ENCODE assay signal across 1 cellular context in the genomic region with DNA sequence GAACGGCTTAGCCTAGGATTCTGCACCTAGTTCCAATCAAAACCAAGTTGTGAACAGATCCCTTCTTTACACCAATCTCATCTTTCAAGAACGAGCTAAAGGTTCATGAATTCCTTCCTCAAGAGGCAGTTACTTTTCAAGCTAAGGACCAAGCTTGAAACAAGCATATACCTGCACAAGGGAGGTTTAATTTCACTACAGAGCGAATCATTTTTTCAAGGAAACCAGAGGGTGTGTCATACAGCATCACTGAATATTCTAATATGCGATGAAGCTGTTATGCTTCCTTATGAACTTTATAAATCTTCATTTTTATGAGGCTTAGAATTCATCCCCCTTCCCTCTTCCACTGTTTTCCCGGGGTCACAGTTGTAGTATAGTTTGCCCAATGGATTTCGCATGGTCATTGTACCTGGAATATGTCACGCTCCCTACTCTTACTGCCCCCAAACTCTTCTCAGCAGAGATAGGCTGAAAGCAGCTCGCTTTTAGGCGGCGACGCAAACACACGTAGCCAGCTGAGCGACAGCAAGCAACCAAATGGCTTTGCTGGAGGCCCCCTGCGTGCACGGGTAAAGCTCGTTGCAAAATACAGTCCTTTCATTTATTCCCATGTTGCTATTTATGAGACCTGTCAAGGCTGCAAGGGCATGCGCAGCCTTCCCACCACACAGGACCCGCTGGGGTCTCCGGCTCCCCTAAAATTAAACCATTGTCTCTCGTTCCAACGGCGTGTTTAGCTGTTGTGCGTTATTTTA.
TF ChIP-seq lines count a peak whose summit lies in the region.

No MANE protein-coding gene starts in this region.

TF ChIP-seq in HepG2, 621 proteins besides CTCF, POLR2A, EP300 and RAD21 (continued from another document):
- TF ChIP-seq, protein P1, sequence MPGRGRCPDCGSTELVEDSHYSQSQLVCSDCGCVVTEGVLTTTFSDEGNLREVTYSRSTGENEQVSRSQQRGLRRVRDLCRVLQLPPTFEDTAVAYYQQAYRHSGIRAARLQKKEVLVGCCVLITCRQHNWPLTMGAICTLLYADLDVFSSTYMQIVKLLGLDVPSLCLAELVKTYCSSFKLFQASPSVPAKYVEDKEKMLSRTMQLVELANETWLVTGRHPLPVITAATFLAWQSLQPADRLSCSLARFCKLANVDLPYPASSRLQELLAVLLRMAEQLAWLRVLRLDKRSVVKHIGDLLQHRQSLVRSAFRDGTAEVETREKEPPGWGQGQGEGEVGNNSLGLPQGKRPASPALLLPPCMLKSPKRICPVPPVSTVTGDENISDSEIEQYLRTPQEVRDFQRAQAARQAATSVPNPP (CRISPR knock-in tag; IDR thresholded peaks at IDR 0.05), result no peak
- TF ChIP-seq ZNF629 (CRISPR knock-in tag; conservative IDR thresholded peaks at IDR 0.05), result 0 out of 2 replicates have a peak, but pooled peaks have one; percentile 15
- TF ChIP-seq ASH2L (IDR thresholded peaks at IDR 0.05; ENCODE audit: insufficient read length, low read depth, low read length), result peak; percentile 12
- no peak for TF ChIP-seq EEA1 (CRISPR knock-in tag; IDR thresholded peaks at IDR 0.05; ENCODE audit: borderline replicate concordance)
- TF ChIP-seq, protein P2, sequence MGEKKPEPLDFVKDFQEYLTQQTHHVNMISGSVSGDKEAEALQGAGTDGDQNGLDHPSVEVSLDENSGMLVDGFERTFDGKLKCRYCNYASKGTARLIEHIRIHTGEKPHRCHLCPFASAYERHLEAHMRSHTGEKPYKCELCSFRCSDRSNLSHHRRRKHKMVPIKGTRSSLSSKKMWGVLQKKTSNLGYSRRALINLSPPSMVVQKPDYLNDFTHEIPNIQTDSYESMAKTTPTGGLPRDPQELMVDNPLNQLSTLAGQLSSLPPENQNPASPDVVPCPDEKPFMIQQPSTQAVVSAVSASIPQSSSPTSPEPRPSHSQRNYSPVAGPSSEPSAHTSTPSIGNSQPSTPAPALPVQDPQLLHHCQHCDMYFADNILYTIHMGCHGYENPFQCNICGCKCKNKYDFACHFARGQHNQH (CRISPR knock-in tag; IDR thresholded peaks at IDR 0.05), result no peak
- no peak for TF ChIP-seq CCDC6 (CRISPR knock-in tag; IDR thresholded peaks at IDR 0.05)
- no peak for TF ChIP-seq ZNF234 (CRISPR knock-in tag; conservative IDR thresholded peaks at IDR 0.05)
- no peak for TF ChIP-seq HCFC1 (IDR thresholded peaks at IDR 0.05; ENCODE audit: low read depth, low read length)
- TF ChIP-seq ZNF773 (CRISPR knock-in tag; IDR thresholded peaks at IDR 0.05; ENCODE audit: borderline replicate concordance), result no peak
- TF ChIP-seq, protein P3, sequence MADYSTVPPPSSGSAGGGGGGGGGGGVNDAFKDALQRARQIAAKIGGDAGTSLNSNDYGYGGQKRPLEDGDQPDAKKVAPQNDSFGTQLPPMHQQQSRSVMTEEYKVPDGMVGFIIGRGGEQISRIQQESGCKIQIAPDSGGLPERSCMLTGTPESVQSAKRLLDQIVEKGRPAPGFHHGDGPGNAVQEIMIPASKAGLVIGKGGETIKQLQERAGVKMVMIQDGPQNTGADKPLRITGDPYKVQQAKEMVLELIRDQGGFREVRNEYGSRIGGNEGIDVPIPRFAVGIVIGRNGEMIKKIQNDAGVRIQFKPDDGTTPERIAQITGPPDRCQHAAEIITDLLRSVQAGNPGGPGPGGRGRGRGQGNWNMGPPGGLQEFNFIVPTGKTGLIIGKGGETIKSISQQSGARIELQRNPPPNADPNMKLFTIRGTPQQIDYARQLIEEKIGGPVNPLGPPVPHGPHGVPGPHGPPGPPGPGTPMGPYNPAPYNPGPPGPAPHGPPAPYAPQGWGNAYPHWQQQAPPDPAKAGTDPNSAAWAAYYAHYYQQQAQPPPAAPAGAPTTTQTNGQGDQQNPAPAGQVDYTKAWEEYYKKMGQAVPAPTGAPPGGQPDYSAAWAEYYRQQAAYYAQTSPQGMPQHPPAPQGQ (CRISPR knock-in tag; IDR thresholded peaks at IDR 0.05; ENCODE audit: borderline replicate concordance), result no peak
- TF ChIP-seq ZNF33A (CRISPR knock-in tag; IDR thresholded peaks at IDR 0.05; ENCODE audit: borderline replicate concordance), result no peak
- no peak for TF ChIP-seq PCBP1 (IDR thresholded peaks at IDR 0.05; ENCODE audit: borderline replicate concordance, low read depth, low read length)
- TF ChIP-seq ZKSCAN8 (CRISPR knock-in tag; IDR thresholded peaks at IDR 0.05; ENCODE audit: borderline replicate concordance), result no peak
- no peak for TF ChIP-seq ZFP82 (CRISPR knock-in tag; IDR thresholded peaks at IDR 0.05; ENCODE audit: borderline replicate concordance)
- TF ChIP-seq, protein P4, sequence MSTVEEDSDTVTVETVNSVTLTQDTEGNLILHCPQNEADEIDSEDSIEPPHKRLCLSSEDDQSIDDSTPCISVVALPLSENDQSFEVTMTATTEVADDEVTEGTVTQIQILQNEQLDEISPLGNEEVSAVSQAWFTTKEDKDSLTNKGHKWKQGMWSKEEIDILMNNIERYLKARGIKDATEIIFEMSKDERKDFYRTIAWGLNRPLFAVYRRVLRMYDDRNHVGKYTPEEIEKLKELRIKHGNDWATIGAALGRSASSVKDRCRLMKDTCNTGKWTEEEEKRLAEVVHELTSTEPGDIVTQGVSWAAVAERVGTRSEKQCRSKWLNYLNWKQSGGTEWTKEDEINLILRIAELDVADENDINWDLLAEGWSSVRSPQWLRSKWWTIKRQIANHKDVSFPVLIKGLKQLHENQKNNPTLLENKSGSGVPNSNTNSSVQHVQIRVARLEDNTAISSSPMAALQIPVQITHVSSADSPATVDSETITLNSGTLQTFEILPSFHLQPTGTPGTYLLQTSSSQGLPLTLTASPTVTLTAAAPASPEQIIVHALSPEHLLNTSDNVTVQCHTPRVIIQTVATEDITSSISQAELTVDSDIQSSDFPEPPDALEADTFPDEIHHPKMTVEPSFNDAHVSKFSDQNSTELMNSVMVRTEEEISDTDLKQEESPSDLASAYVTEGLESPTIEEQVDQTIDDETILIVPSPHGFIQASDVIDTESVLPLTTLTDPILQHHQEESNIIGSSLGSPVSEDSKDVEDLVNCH (CRISPR knock-in tag; IDR thresholded peaks at IDR 0.05), result no peak
- TF ChIP-seq, protein P5, sequence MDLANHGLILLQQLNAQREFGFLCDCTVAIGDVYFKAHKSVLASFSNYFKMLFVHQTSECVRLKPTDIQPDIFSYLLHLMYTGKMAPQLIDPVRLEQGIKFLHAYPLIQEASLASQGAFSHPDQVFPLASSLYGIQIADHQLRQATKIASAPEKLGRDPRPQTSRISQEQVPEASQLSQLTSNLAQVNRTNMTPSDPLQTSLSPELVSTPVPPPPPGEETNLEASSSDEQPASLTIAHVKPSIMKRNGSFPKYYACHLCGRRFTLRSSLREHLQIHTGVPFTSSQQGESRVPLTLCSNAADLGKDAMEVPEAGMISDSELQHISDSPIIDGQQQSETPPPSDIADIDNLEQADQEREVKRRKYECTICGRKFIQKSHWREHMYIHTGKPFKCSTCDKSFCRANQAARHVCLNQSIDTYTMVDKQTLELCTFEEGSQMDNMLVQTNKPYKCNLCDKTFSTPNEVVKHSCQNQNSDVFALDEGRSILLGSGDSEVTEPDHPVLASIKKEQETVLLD (CRISPR knock-in tag; IDR thresholded peaks at IDR 0.05; ENCODE audit: low read depth), result no peak
- TF ChIP-seq, protein P6, sequence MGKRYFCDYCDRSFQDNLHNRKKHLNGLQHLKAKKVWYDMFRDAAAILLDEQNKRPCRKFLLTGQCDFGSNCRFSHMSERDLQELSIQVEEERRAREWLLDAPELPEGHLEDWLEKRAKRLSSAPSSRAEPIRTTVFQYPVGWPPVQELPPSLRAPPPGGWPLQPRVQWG (CRISPR knock-in tag; IDR thresholded peaks at IDR 0.05; ENCODE audit: borderline replicate concordance, low read depth), result no peak
- TF ChIP-seq ZFX (CRISPR knock-in tag; IDR thresholded peaks at IDR 0.05; ENCODE audit: low read depth), result no peak
- TF ChIP-seq NFE2 (CRISPR knock-in tag; IDR thresholded peaks at IDR 0.05), result no peak
- TF ChIP-seq KLF11 (CRISPR knock-in tag; IDR thresholded peaks at IDR 0.05), result no peak
- TF ChIP-seq ZNF776 (CRISPR knock-in tag; IDR thresholded peaks at IDR 0.05), result 0 out of 2 replicates have a peak, but pooled peaks have one; percentile 38
- TF ChIP-seq NCOA1 (CRISPR knock-in tag; IDR thresholded peaks at IDR 0.05), result no peak
- peak; percentile 52 for TF ChIP-seq ZMYM4 (CRISPR knock-in tag; IDR thresholded peaks at IDR 0.05)
- TF ChIP-seq, protein P7, sequence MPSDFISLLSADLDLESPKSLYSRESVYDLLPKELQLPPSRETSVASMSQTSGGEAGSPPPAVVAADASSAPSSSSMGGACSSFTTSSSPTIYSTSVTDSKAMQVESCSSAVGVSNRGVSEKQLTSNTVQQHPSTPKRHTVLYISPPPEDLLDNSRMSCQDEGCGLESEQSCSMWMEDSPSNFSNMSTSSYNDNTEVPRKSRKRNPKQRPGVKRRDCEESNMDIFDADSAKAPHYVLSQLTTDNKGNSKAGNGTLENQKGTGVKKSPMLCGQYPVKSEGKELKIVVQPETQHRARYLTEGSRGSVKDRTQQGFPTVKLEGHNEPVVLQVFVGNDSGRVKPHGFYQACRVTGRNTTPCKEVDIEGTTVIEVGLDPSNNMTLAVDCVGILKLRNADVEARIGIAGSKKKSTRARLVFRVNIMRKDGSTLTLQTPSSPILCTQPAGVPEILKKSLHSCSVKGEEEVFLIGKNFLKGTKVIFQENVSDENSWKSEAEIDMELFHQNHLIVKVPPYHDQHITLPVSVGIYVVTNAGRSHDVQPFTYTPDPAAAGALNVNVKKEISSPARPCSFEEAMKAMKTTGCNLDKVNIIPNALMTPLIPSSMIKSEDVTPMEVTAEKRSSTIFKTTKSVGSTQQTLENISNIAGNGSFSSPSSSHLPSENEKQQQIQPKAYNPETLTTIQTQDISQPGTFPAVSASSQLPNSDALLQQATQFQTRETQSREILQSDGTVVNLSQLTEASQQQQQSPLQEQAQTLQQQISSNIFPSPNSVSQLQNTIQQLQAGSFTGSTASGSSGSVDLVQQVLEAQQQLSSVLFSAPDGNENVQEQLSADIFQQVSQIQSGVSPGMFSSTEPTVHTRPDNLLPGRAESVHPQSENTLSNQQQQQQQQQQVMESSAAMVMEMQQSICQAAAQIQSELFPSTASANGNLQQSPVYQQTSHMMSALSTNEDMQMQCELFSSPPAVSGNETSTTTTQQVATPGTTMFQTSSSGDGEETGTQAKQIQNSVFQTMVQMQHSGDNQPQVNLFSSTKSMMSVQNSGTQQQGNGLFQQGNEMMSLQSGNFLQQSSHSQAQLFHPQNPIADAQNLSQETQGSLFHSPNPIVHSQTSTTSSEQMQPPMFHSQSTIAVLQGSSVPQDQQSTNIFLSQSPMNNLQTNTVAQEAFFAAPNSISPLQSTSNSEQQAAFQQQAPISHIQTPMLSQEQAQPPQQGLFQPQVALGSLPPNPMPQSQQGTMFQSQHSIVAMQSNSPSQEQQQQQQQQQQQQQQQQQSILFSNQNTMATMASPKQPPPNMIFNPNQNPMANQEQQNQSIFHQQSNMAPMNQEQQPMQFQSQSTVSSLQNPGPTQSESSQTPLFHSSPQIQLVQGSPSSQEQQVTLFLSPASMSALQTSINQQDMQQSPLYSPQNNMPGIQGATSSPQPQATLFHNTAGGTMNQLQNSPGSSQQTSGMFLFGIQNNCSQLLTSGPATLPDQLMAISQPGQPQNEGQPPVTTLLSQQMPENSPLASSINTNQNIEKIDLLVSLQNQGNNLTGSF (CRISPR knock-in tag; IDR thresholded peaks at IDR 0.05), result no peak
- TF ChIP-seq, protein P8, sequence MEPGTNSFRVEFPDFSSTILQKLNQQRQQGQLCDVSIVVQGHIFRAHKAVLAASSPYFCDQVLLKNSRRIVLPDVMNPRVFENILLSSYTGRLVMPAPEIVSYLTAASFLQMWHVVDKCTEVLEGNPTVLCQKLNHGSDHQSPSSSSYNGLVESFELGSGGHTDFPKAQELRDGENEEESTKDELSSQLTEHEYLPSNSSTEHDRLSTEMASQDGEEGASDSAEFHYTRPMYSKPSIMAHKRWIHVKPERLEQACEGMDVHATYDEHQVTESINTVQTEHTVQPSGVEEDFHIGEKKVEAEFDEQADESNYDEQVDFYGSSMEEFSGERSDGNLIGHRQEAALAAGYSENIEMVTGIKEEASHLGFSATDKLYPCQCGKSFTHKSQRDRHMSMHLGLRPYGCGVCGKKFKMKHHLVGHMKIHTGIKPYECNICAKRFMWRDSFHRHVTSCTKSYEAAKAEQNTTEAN (CRISPR knock-in tag; conservative IDR thresholded peaks at IDR 0.05), result peak; percentile 17; the same call in 1 of the 2 replicates
- peak; percentile 74; the same call in 1 of the 3 replicates for TF ChIP-seq MXI1 (IDR thresholded peaks at IDR 0.05; ENCODE audit: borderline replicate concordance, low read depth, low read length)
- TF ChIP-seq, protein P9, sequence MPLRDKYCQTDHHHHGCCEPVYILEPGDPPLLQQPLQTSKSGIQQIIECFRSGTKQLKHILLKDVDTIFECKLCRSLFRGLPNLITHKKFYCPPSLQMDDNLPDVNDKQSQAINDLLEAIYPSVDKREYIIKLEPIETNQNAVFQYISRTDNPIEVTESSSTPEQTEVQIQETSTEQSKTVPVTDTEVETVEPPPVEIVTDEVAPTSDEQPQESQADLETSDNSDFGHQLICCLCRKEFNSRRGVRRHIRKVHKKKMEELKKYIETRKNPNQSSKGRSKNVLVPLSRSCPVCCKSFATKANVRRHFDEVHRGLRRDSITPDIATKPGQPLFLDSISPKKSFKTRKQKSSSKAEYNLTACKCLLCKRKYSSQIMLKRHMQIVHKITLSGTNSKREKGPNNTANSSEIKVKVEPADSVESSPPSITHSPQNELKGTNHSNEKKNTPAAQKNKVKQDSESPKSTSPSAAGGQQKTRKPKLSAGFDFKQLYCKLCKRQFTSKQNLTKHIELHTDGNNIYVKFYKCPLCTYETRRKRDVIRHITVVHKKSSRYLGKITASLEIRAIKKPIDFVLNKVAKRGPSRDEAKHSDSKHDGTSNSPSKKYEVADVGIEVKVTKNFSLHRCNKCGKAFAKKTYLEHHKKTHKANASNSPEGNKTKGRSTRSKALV (CRISPR knock-in tag; IDR thresholded peaks at IDR 0.05), result no peak; the same call in 1 of the 2 replicates
- no peak for TF ChIP-seq ZNF615 (CRISPR knock-in tag; IDR thresholded peaks at IDR 0.05; ENCODE audit: borderline replicate concordance)
- no peak for TF ChIP-seq TRIM24 (CRISPR knock-in tag; IDR thresholded peaks at IDR 0.05)
